Comparison of ENCODE assay signal across 26 cellular contexts in the genomic region with DNA sequence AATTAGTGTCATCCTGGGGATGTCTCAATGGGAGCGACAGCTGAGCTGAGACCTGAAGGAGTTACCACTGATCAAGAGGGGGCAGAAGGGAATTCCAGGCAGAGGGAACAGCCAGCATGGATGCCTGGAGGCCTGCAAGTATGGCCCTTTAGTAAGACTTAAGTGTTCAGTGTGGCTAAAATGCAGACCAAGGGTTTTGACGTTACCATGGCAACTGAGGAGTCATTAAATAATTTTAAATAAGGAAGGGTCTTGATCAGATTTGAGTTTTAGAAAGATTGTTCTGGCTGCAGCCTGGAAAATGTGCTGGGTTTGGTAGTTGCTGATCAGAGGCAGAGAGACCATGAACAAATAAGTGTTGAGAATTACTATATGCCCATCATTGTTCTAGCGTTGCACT.
"Had no signal": no experiment of that assay in that cellular context is flagged by ENCODE, and none has a peak within 500 bp of the region (broad histone marks: within the 10 kb centered on the region; RNA-seq: fewer than 3 reads in every experiment).

No MANE protein-coding gene starts in this region.

- H3K4me3 ChIP-seq: colonic mucosa, esophagus squamous epithelium, gastrocnemius medialis, heart right ventricle, left lung, lower lobe of right lung, mucosa of descending colon had no signal

- H3K4me1 ChIP-seq: colonic mucosa, esophagus squamous epithelium, gastrocnemius medialis, left lung, lower lobe of right lung had no signal

- H3K9me3 ChIP-seq: colonic mucosa, esophagus squamous epithelium, gastrocnemius medialis, heart right ventricle, left lung, lower lobe of right lung, mucosa of descending colon had no signal

- FAIRE-seq: endometrium, islet of Langerhans, keratinocyte had no signal

- ATAC-seq: effector memory CD8-positive, alpha-beta T cell; esophagus mucosa; gastrocnemius medialis; heart right ventricle; left cardiac atrium; left lung; left ventricle myocardium superior; lower lobe of right lung; mucosa of descending colon had no signal

- H3K27me3 ChIP-seq: colonic mucosa, esophagus squamous epithelium, gastrocnemius medialis, heart right ventricle, left lung had no signal

- H3K27ac ChIP-seq: colonic mucosa, epithelial cell of prostate, esophagus squamous epithelium, gastrocnemius medialis, heart right ventricle, left lung, lower lobe of right lung had no signal

- H3K36me3 ChIP-seq: colonic mucosa, esophagus squamous epithelium, gastrocnemius medialis, heart right ventricle, left lung, lower lobe of right lung had no signal

- DNase-seq: colonic mucosa; cortex of kidney; effector CD8-positive, alpha-beta T cell; effector memory CD8-positive, alpha-beta T cell; endodermal cell; erythroblast; esophagus squamous epithelium; foreskin fibroblast; foreskin melanocyte; gastrocnemius medialis; glutamatergic neuron; head of caudate nucleus; heart right ventricle; hippocampal formation; left cardiac atrium; left lung; left ventricle myocardium superior; lower lobe of right lung; mesenchymal stem cell; mucosa of descending colon; naive B cell had no signal
